ENCODE assay signal across 11 cellular contexts in the genomic region with DNA sequence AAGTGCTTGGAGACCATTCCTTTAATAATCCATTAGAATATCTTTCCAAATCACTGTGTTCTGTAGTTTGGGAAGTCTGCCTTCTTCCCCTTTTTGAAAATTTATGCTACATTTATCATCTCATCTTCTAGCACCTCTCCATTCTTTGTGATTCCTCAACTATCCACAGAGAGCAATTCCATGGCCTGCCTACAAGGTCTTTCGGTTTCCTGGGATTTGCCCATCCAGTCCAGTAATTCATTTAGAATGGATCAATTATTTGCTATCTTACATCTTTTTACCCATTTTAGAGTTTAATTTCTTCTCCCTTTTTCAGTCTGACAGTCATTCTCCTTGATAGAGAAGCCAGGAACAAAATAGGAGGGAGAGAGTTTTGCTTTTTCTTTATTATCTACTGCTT.
"Had no signal": no experiment of that assay in that cellular context is flagged by ENCODE, and none has a peak within 500 bp of the region (broad histone marks: within the 10 kb centered on the region; RNA-seq: fewer than 3 reads in every experiment).

No MANE protein-coding gene starts in this region.

- H3K4me3 ChIP-seq: body of pancreas, ovary, sigmoid colon, stomach had no signal

- ATAC-seq: body of pancreas; effector memory CD8-positive, alpha-beta T cell; left lobe of liver had no signal

- DNase-seq: activated B cell treated with CpG ODN at 0.5 μM for 24 hours; activated naive CD4-positive, alpha-beta T cell treated with anti-CD3 and anti-CD28 coated beads, Interleukin-2, amount 50 U/mL, for 16 hours; body of pancreas; effector memory CD8-positive, alpha-beta T cell; head of caudate nucleus; nephron progenitor cell; ovary; sigmoid colon; stimulated activated CD4-positive, alpha-beta T cell treated with anti-CD3 and anti-CD28 coated beads, Interleukin-4, amount 100 ng/mL, for 24 hours; stomach had no signal

- H3K9me3 ChIP-seq: body of pancreas, ovary, sigmoid colon, stomach had no signal

- H3K27me3 ChIP-seq: body of pancreas, ovary, sigmoid colon, stomach had no signal

- H3K4me1 ChIP-seq: body of pancreas had no signal

- H3K36me3 ChIP-seq: ovary had no signal

- H3K27ac ChIP-seq: body of pancreas, ovary, sigmoid colon, stomach had no signal
